23 cellular contexts compared by ENCODE assay signal in genomic region chr6:47179286-47179685, GRCh38.
"Had no signal": no experiment of that assay in that cellular context is flagged by ENCODE, and none has a peak within 500 bp of the region (broad histone marks: within the 10 kb centered on the region; RNA-seq: fewer than 3 reads in every experiment).

No MANE protein-coding gene starts in this region.

- H3K4me2 ChIP-seq: neural progenitor cell had no signal

- H3K36me3 Mint-ChIP-seq: immature natural killer cell; natural killer cell treated with Interleukin-12 subunit alpha and Interleukin-12 subunit beta and Interleukin-15 and Interleukin-18, amount 100 ng/mL, for 72 hours; neural progenitor cell; stimulated activated memory B cell treated with anti-CD40 and anti-IgM and Interleukin-4, amounts not matched to agents 10 μg/mL and 1 μg/mL and 100 μg/mL, for 72 hours had no signal

- H3K9me3 Mint-ChIP-seq: stimulated activated memory B cell treated with anti-CD40 and anti-IgM and Interleukin-4, amounts not matched to agents 10 μg/mL and 1 μg/mL and 100 μg/mL, for 72 hours; stimulated activated naive CD8-positive, alpha-beta T cell treated with anti-CD3 and anti-CD28 coated beads, Interleukin-15, Interleukin-2, amounts not matched to agents 100 ng/mL and 50 ng/mL, for 24 hours had no signal

- ATAC-seq: esophagus mucosa; gastroesophageal sphincter; mucosa of descending colon; natural killer cell treated with Interleukin-12 subunit alpha and Interleukin-12 subunit beta and Interleukin-15 and Interleukin-18, amount 100 ng/mL, for 72 hours; pancreas; right cardiac atrium; stimulated activated memory B cell treated with anti-CD40 and anti-IgM and Interleukin-4, amounts not matched to agents 10 μg/mL and 1 μg/mL and 100 μg/mL, for 72 hours had no signal

- H2AFZ ChIP-seq: neural progenitor cell had no signal

- H3K4me1 ChIP-seq: gastroesophageal sphincter, neural progenitor cell, spleen, tibial nerve had no signal

- H3K27ac ChIP-seq: dorsolateral prefrontal cortex, gastroesophageal sphincter, neural progenitor cell, pancreas, spleen, tibial nerve had no signal

- H3K4me3 ChIP-seq: dorsolateral prefrontal cortex, gastroesophageal sphincter, mucosa of descending colon, neural progenitor cell, pancreas, spleen, tibial nerve had no signal

- H3K4me3 Mint-ChIP-seq: immature natural killer cell; natural killer cell treated with Interleukin-12 subunit alpha and Interleukin-12 subunit beta and Interleukin-15 and Interleukin-18, amount 100 ng/mL, for 72 hours; neural progenitor cell; stimulated activated memory B cell treated with anti-CD40 and anti-IgM and Interleukin-4, amounts not matched to agents 10 μg/mL and 1 μg/mL and 100 μg/mL, for 72 hours; stimulated activated naive CD8-positive, alpha-beta T cell treated with anti-CD3 and anti-CD28 coated beads, Interleukin-15, Interleukin-2, amounts not matched to agents 100 ng/mL and 50 ng/mL, for 24 hours had no signal

- H3K4me1 Mint-ChIP-seq: immature natural killer cell; neural progenitor cell; stimulated activated memory B cell treated with anti-CD40 and anti-IgM and Interleukin-4, amounts not matched to agents 10 μg/mL and 1 μg/mL and 100 μg/mL, for 72 hours had no signal

- H3K9me3 ChIP-seq: gastroesophageal sphincter, mucosa of descending colon, pancreas, spleen, tibial nerve had no signal

- H3K27me3 ChIP-seq: gastroesophageal sphincter, neural progenitor cell, pancreas, spleen, tibial nerve had no signal

- H3K36me3 ChIP-seq: gastroesophageal sphincter, neural progenitor cell, pancreas, spleen, tibial nerve had no signal

- H3K9ac ChIP-seq: neural progenitor cell had no signal

- H3K27ac Mint-ChIP-seq: immature natural killer cell; natural killer cell treated with Interleukin-12 subunit alpha and Interleukin-12 subunit beta and Interleukin-15 and Interleukin-18, amount 100 ng/mL, for 72 hours; neural progenitor cell; progenitor cell of endocrine pancreas; stimulated activated memory B cell treated with anti-CD40 and anti-IgM and Interleukin-4, amounts not matched to agents 10 μg/mL and 1 μg/mL and 100 μg/mL, for 72 hours; stimulated activated naive CD8-positive, alpha-beta T cell treated with anti-CD3 and anti-CD28 coated beads, Interleukin-15, Interleukin-2, amounts not matched to agents 100 ng/mL and 50 ng/mL, for 24 hours had no signal

- DNase-seq: central memory CD4-positive, alpha-beta T cell; cortex of kidney; dorsolateral prefrontal cortex; effector memory CD4-positive, alpha-beta T cell; glutamatergic neuron; immature natural killer cell; kidney; mucosa of descending colon; nucleus accumbens; pancreas; right cardiac atrium; spleen; stimulated activated CD4-positive, alpha-beta T cell treated with anti-CD3 and anti-CD28 coated beads, Interleukin-15, amount 100 ng/mL, for 24 hours; stimulated activated CD4-positive, alpha-beta T cell treated with anti-CD3 and anti-CD28 coated beads, Interleukin-1b, Interleukin-23, amount 100 ng/mL, for 48 hours; stimulated activated CD4-positive, alpha-beta T cell treated with anti-CD3 and anti-CD28 coated beads, Interleukin-4, amount 100 ng/mL, for 24 hours had no signal

- H3K27me3 Mint-ChIP-seq: progenitor cell of endocrine pancreas; stimulated activated memory B cell treated with anti-CD40 and anti-IgM and Interleukin-4, amounts not matched to agents 10 μg/mL and 1 μg/mL and 100 μg/mL, for 72 hours; stimulated activated naive CD8-positive, alpha-beta T cell treated with anti-CD3 and anti-CD28 coated beads, Interleukin-15, Interleukin-2, amounts not matched to agents 100 ng/mL and 50 ng/mL, for 24 hours had no signal
